2 cellular contexts compared by ENCODE assay signal in the genomic region with DNA sequence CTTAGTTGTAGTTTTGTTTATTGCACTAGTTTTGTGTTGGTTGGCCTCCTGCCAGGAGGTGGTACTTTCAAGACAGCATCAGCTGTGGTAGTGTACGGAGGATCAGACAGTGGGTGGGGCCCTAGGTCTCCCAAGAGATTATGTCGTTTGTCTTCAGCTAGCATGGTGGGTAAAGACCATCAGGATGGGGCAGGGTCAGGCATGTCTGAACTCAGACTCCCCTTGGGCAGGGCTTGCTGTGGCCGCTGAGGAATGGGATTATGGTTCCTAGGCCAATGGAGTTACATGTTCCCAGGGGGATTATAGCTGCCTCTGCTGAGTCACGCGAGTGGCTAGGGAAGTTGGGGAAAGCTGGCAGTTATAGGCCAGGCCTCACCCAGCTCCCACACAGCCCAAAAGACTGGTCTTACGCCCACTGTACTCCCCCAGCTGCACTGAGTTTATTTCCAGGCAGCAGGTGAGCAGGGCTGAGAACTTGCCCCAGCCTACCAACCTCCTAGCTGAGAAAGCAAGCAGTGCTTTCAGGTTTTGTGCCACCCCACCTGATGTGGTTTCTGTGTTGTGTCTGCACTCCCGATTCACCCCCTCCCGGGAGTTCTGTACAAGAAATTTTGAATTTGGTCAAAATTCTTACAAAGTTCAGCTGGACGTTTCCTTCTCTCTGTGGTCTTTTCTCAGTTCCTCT.
TF ChIP-seq lines count a peak whose summit lies in the region.

No MANE protein-coding gene starts in this region.

TF ChIP-seq in GM23338, 12 proteins besides CTCF, POLR2A, EP300 and RAD21 (continues in another document):
- TF ChIP-seq EZH2phosphoT487 (IDR thresholded peaks at IDR 0.05; ENCODE audit: unreplicated experiment) (no peak), NANOG (IDR thresholded peaks at IDR 0.05; ENCODE audit: borderline replicate concordance) (no peak), CREB1 (CRISPR knock-in tag; IDR thresholded peaks at IDR 0.05; ENCODE audit: low read depth) (no peak), STAT1 (IDR thresholded peaks at IDR 0.05; ENCODE audit: unreplicated experiment) (no peak), JUNB (IDR thresholded peaks at IDR 0.05; ENCODE audit: unreplicated experiment) (no peak), ZNF331 (CRISPR knock-in tag; IDR thresholded peaks at IDR 0.05; ENCODE audit: low read depth) (no peak), REST (IDR thresholded peaks at IDR 0.05; ENCODE audit: unreplicated experiment) (no peak), POLR2AphosphoS5 (IDR thresholded peaks at IDR 0.05; ENCODE audit: low read depth) (no peak), ZNF114 (CRISPR knock-in tag; IDR thresholded peaks at IDR 0.05) (no peak)
- TF ChIP-seq, protein P1, sequence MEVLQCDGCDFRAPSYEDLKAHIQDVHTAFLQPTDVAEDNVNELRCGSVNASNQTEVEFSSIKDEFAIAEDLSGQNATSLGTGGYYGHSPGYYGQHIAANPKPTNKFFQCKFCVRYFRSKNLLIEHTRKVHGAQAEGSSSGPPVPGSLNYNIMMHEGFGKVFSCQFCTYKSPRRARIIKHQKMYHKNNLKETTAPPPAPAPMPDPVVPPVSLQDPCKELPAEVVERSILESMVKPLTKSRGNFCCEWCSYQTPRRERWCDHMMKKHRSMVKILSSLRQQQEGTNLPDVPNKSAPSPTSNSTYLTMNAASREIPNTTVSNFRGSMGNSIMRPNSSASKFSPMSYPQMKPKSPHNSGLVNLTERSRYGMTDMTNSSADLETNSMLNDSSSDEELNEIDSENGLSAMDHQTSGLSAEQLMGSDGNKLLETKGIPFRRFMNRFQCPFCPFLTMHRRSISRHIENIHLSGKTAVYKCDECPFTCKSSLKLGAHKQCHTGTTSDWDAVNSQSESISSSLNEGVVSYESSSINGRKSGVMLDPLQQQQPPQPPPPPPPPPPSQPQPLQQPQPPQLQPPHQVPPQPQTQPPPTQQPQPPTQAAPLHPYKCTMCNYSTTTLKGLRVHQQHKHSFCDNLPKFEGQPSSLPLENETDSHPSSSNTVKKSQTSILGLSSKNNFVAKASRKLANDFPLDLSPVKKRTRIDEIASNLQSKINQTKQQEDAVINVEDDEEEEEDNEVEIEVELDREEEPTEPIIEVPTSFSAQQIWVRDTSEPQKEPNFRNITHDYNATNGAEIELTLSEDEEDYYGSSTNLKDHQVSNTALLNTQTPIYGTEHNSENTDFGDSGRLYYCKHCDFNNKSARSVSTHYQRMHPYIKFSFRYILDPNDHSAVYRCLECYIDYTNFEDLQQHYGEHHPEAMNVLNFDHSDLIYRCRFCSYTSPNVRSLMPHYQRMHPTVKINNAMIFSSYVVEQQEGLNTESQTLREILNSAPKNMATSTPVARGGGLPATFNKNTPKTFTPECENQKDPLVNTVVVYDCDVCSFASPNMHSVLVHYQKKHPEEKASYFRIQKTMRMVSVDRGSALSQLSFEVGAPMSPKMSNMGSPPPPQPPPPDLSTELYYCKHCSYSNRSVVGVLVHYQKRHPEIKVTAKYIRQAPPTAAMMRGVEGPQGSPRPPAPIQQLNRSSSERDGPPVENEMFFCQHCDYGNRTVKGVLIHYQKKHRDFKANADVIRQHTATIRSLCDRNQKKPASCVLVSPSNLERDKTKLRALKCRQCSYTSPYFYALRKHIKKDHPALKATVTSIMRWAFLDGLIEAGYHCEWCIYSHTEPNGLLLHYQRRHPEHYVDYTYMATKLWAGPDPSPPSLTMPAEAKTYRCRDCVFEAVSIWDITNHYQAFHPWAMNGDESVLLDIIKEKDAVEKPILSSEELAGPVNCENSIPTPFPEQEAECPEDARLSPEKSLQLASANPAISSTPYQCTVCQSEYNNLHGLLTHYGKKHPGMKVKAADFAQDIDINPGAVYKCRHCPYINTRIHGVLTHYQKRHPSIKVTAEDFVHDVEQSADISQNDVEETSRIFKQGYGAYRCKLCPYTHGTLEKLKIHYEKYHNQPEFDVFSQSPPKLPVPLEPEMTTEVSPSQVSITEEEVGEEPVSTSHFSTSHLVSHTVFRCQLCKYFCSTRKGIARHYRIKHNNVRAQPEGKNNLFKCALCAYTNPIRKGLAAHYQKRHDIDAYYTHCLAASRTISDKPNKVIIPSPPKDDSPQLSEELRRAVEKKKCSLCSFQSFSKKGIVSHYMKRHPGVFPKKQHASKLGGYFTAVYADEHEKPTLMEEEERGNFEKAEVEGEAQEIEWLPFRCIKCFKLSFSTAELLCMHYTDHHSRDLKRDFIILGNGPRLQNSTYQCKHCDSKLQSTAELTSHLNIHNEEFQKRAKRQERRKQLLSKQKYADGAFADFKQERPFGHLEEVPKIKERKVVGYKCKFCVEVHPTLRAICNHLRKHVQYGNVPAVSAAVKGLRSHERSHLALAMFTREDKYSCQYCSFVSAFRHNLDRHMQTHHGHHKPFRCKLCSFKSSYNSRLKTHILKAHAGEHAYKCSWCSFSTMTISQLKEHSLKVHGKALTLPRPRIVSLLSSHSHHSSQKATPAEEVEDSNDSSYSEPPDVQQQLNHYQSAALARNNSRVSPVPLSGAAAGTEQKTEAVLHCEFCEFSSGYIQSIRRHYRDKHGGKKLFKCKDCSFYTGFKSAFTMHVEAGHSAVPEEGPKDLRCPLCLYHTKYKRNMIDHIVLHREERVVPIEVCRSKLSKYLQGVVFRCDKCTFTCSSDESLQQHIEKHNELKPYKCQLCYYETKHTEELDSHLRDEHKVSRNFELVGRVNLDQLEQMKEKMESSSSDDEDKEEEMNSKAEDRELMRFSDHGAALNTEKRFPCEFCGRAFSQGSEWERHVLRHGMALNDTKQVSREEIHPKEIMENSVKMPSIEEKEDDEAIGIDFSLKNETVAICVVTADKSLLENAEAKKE (CRISPR knock-in tag; IDR thresholded peaks at IDR 0.05), result no peak

TF ChIP-seq in H1, 55 proteins besides CTCF, POLR2A, EP300 and RAD21:
- TF ChIP-seq SIRT6 (IDR thresholded peaks at IDR 0.05; ENCODE audit: low read length) (no peak), SRF (IDR thresholded peaks at IDR 0.05; ENCODE audit: low read depth, low read length) (no peak), SIN3A (conservative IDR thresholded peaks at IDR 0.05 in 1 of 2, IDR thresholded peaks at IDR 0.05 in 1 of 2; ENCODE audit: low read depth in 1 of 2, low read length in 2 of 2) (no peak), NANOG (IDR thresholded peaks at IDR 0.05; ENCODE audit: insufficient read depth, low read depth, low read length, poor library complexity, severe bottlenecking) (no peak), RBBP5 (IDR thresholded peaks at IDR 0.05; ENCODE audit: borderline replicate concordance, low read depth, low read length) (no peak), HDAC2 (IDR thresholded peaks at IDR 0.05; ENCODE audit: borderline replicate concordance in 1 of 2, low read depth in 2 of 2, low read length in 2 of 2) (no peak), KDM4A (IDR thresholded peaks at IDR 0.05; ENCODE audit: low read depth, low read length, severe bottlenecking) (no peak), ASH2L (IDR thresholded peaks at IDR 0.05; ENCODE audit: low read length) (no peak), GABPA (IDR thresholded peaks at IDR 0.05; ENCODE audit: borderline replicate concordance, insufficient read depth, low read length) (no peak), POU5F1 (IDR thresholded peaks at IDR 0.05; ENCODE audit: low read depth, low read length) (no peak), TEAD4 (IDR thresholded peaks at IDR 0.05; ENCODE audit: low read depth, low read length) (no peak), RFX5 (IDR thresholded peaks at IDR 0.05; ENCODE audit: borderline replicate concordance, low read depth, low read length) (no peak)
